ENCODE assay signal across 18 cellular contexts in the genomic region with DNA sequence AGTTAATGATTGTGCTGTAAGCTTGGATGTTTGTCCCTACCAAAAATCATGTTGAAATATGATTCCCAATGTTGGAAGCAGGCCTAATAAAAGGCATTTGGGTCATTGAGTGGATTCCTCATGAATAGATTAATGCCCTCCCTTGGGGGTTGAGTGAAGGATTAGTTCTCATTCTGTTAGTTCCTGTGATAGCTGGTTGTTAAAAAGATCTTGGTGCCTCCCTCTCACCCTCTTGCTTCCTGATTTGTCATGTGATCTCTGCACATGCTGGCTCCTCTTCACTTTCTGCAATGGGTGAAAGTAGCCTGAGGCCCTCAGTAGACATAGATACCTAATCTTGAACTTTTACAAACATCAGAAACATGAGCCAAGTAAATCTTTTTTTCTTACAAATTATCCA.
"Had no signal": no experiment of that assay in that cellular context is flagged by ENCODE, and none has a peak within 500 bp of the region (broad histone marks: within the 10 kb centered on the region; RNA-seq: fewer than 3 reads in every experiment).

No MANE protein-coding gene starts in this region.

- DNase-seq: activated CD4-positive, alpha-beta T cell treated with anti-CD3 and anti-CD28 coated beads for 1 hour; activated CD8-positive, alpha-beta memory T cell treated with anti-CD3 and anti-CD28 coated beads for 24 hours; activated CD8-positive, alpha-beta memory T cell treated with anti-CD3 and anti-CD28 coated beads, Interleukin-2, amount 50 U/mL, for 48 hours; activated gamma-delta T cell; activated T-cell treated with anti-CD3 and anti-CD28 coated beads, Interleukin-2, amount 50 U/mL, for 72 hours; adrenal gland; effector CD8-positive, alpha-beta T cell; heart left ventricle; immature natural killer cell; kidney glomerular epithelial cell; left ventricle myocardium inferior; stimulated activated CD8-positive, alpha-beta memory T cell treated with anti-CD3 and anti-CD28 coated beads, Interleukin-4, amount 100 ng/mL, for 48 hours; stimulated activated naive CD4-positive, alpha-beta T cell; upper lobe of right lung had no signal

- H3K27ac ChIP-seq: adrenal gland, gastroesophageal sphincter, heart left ventricle, left ventricle myocardium inferior, upper lobe of right lung, VCaP had no signal

- H3K4me3 Mint-ChIP-seq: activated naive CD4-positive, alpha-beta T cell treated with anti-CD3 and anti-CD28 coated beads, Interleukin-2, amount 50 U/mL, for 24 hours; activated T-cell treated with anti-CD3 and anti-CD28 coated beads, Interleukin-2, amount 50 U/mL, for 72 hours; immature natural killer cell had no signal

- H3K27ac Mint-ChIP-seq: activated naive CD4-positive, alpha-beta T cell treated with anti-CD3 and anti-CD28 coated beads, Interleukin-2, amount 50 U/mL, for 24 hours; activated T-cell treated with anti-CD3 and anti-CD28 coated beads, Interleukin-2, amount 50 U/mL, for 72 hours; immature natural killer cell; progenitor cell of endocrine pancreas had no signal

- H3K36me3 Mint-ChIP-seq: activated naive CD4-positive, alpha-beta T cell treated with anti-CD3 and anti-CD28 coated beads, Interleukin-2, amount 50 U/mL, for 24 hours had no signal

- H3K36me3 ChIP-seq: adrenal gland, gastroesophageal sphincter, heart left ventricle, left ventricle myocardium inferior, upper lobe of right lung had no signal

- H3K27me3 Mint-ChIP-seq: activated naive CD4-positive, alpha-beta T cell treated with anti-CD3 and anti-CD28 coated beads, Interleukin-2, amount 50 U/mL, for 24 hours; progenitor cell of endocrine pancreas had no signal

- H3K4me1 Mint-ChIP-seq: activated naive CD4-positive, alpha-beta T cell treated with anti-CD3 and anti-CD28 coated beads, Interleukin-2, amount 50 U/mL, for 24 hours had no signal

- H3K27me3 ChIP-seq: adrenal gland, gastroesophageal sphincter, heart left ventricle, upper lobe of right lung had no signal

- H3K4me1 ChIP-seq: adrenal gland, gastroesophageal sphincter, heart left ventricle, left ventricle myocardium inferior, upper lobe of right lung had no signal

- H3K4me3 ChIP-seq: adrenal gland, gastroesophageal sphincter, heart left ventricle, left ventricle myocardium inferior, upper lobe of right lung had no signal

- H3K9me3 ChIP-seq: upper lobe of right lung had no signal
